In the genomic region with DNA sequence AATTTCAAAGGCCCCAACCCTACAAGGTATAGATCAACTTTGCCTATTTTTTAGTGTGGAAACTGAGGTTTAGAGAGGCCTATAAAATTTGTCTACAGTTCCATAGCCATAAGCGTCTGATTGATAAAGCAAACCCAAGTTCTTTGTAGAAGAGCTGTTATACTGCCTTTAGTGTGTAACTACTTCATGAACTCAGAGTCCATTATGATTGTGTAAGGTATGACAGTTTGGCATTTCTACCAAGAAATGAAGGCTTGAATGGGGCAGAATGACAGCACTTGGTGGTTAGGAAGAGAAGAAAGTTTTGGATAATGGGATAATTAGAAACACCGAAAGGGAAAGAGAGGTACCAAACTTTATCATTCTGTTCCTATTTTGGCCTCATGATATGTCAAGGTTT, we compare ENCODE assay signal across 25 cellular contexts.
"Had no signal": no experiment of that assay in that cellular context is flagged by ENCODE, and none has a peak within 500 bp of the region (broad histone marks: within the 10 kb centered on the region; RNA-seq: fewer than 3 reads in every experiment).

No MANE protein-coding gene starts in this region.

- H3K36me3 Mint-ChIP-seq: activated naive CD4-positive, alpha-beta T cell treated with anti-CD3 and anti-CD28 coated beads, Interleukin-2, amount 50 U/mL, for 72 hours had no signal

- H3K4me3 Mint-ChIP-seq: activated B cell treated with CpG ODN at 0.5 μM for 24 hours; activated CD8-positive, alpha-beta T cell treated with anti-CD3 and anti-CD28 coated beads for 36 hours; activated naive CD4-positive, alpha-beta T cell treated with anti-CD3 and anti-CD28 coated beads, Interleukin-2, amount 10 ng/mL, durations not matched to agents 7 days and 5 days; activated naive CD8-positive, alpha-beta T cell treated with anti-CD3 and anti-CD28 coated beads, Interleukin-2, amount 10 ng/mL, durations not matched to agents 7 days and 5 days; activated T-cell treated with anti-CD3 and anti-CD28 coated beads, Interleukin-2, amount 50 U/mL, for 4 hours; activated T-helper 17 cell treated with anti-CD3 and anti-CD28 coated beads, Interleukin-2, amount 50 U/mL, for 72 hours; brain had no signal

- H3K4me3 ChIP-seq: ascending aorta, breast epithelium, cardiac muscle cell, colonic mucosa, esophagus squamous epithelium, gastroesophageal sphincter had no signal

- H3K27me3 ChIP-seq: ascending aorta, breast epithelium, cardiac muscle cell, colonic mucosa, esophagus squamous epithelium, gastroesophageal sphincter had no signal

- ATAC-seq: activated CD4-positive, CD25-positive, alpha-beta regulatory T cell treated with anti-CD3 and anti-CD28 coated beads, Interleukin-2, amount 50 U/mL, for 24 hours; activated CD8-positive, alpha-beta T cell treated with anti-CD3 and anti-CD28 coated beads for 36 hours; activated naive CD4-positive, alpha-beta T cell treated with anti-CD3 and anti-CD28 coated beads, Interleukin-2, amount 50 U/mL, for 72 hours; activated T-cell treated with anti-CD3 and anti-CD28 coated beads, Interleukin-2, amount 50 U/mL, for 4 hours; activated T-helper 17 cell treated with anti-CD3 and anti-CD28 coated beads, Interleukin-2, amount 50 U/mL, for 72 hours; gastroesophageal sphincter had no signal

- DNase-seq: activated B cell treated with CpG ODN at 0.5 μM for 24 hours; activated CD4-positive, alpha-beta T cell treated with anti-CD3 and anti-CD28 coated beads for 48 hours; activated CD4-positive, alpha-beta T cell treated with anti-CD3 and anti-CD28 coated beads, Interleukin-2, amount 50 U/mL, for 1 hour; activated CD4-positive, alpha-beta T cell treated with anti-CD3 and anti-CD28 coated beads, Interleukin-2, amount 50 U/mL, for 48 hours; activated CD8-positive, alpha-beta memory T cell treated with anti-CD3 and anti-CD28 coated beads for 24 hours; activated CD8-positive, alpha-beta T cell treated with anti-CD3 and anti-CD28 coated beads for 36 hours; activated effector memory CD4-positive, alpha-beta T cell treated with anti-CD3 and anti-CD28 coated beads, Interleukin-2, amount 50 U/mL, for 16 hours; activated naive CD4-positive, alpha-beta T cell treated with anti-CD3 and anti-CD28 coated beads, Interleukin-2, amount 10 ng/mL, durations not matched to agents 7 days and 5 days; activated naive CD8-positive, alpha-beta T cell treated with anti-CD3 and anti-CD28 coated beads, Interleukin-2, amount 10 ng/mL, durations not matched to agents 7 days and 5 days; activated T-cell treated with anti-CD3 and anti-CD28 coated beads, Interleukin-2, amount 50 U/mL, for 4 hours; cerebellar nuclear complex; colonic mucosa; effector CD8-positive, alpha-beta T cell; esophagus squamous epithelium; T-helper 9 cell; WERI-Rb-1 had no signal

- H3K4me1 ChIP-seq: ascending aorta, breast epithelium had no signal

- H3K27ac Mint-ChIP-seq: activated B cell treated with CpG ODN at 0.5 μM for 24 hours; activated CD8-positive, alpha-beta T cell treated with anti-CD3 and anti-CD28 coated beads for 36 hours; activated naive CD4-positive, alpha-beta T cell treated with anti-CD3 and anti-CD28 coated beads, Interleukin-2, amount 10 ng/mL, durations not matched to agents 7 days and 5 days; activated naive CD4-positive, alpha-beta T cell treated with anti-CD3 and anti-CD28 coated beads, Interleukin-2, amount 50 U/mL, for 72 hours; activated naive CD8-positive, alpha-beta T cell treated with anti-CD3 and anti-CD28 coated beads, Interleukin-2, amount 10 ng/mL, durations not matched to agents 7 days and 5 days; activated T-helper 17 cell treated with anti-CD3 and anti-CD28 coated beads, Interleukin-2, amount 50 U/mL, for 72 hours; brain had no signal

- H3K9me3 Mint-ChIP-seq: activated B cell treated with CpG ODN at 0.5 μM for 24 hours; activated CD8-positive, alpha-beta T cell treated with anti-CD3 and anti-CD28 coated beads for 36 hours; activated naive CD4-positive, alpha-beta T cell treated with anti-CD3 and anti-CD28 coated beads, Interleukin-2, amount 10 ng/mL, durations not matched to agents 7 days and 5 days; activated naive CD4-positive, alpha-beta T cell treated with anti-CD3 and anti-CD28 coated beads, Interleukin-2, amount 50 U/mL, for 72 hours; activated naive CD8-positive, alpha-beta T cell treated with anti-CD3 and anti-CD28 coated beads, Interleukin-2, amount 10 ng/mL, durations not matched to agents 7 days and 5 days; activated T-cell treated with anti-CD3 and anti-CD28 coated beads, Interleukin-2, amount 50 U/mL, for 4 hours; activated T-helper 17 cell treated with anti-CD3 and anti-CD28 coated beads, Interleukin-2, amount 50 U/mL, for 72 hours had no signal

- H3K9me3 ChIP-seq: ascending aorta, breast epithelium, colonic mucosa, esophagus squamous epithelium, gastroesophageal sphincter had no signal

- H3K36me3 ChIP-seq: ascending aorta, breast epithelium, cardiac muscle cell, colonic mucosa, esophagus squamous epithelium, WERI-Rb-1 had no signal

- H3K27me3 Mint-ChIP-seq: activated B cell treated with CpG ODN at 0.5 μM for 24 hours; activated CD8-positive, alpha-beta T cell treated with anti-CD3 and anti-CD28 coated beads for 36 hours; activated naive CD4-positive, alpha-beta T cell treated with anti-CD3 and anti-CD28 coated beads, Interleukin-2, amount 10 ng/mL, durations not matched to agents 7 days and 5 days; activated naive CD8-positive, alpha-beta T cell treated with anti-CD3 and anti-CD28 coated beads, Interleukin-2, amount 10 ng/mL, durations not matched to agents 7 days and 5 days; activated T-helper 17 cell treated with anti-CD3 and anti-CD28 coated beads, Interleukin-2, amount 50 U/mL, for 72 hours; brain had no signal

- H3K27ac ChIP-seq: ascending aorta, breast epithelium, cardiac muscle cell, colonic mucosa, epithelial cell of prostate, esophagus squamous epithelium, gastroesophageal sphincter, WERI-Rb-1 had no signal
